Comparison of ENCODE assay signal across 13 cellular contexts in genomic region chr14:51236314-51236713, GRCh38. TPM values are rescaled to one million over a fixed set of nuclear protein-coding genes. Genes with fewer than 3 reads are reported as not detected.
DNase-seq lines count a peak whose midpoint lies in the region; ATAC-seq, FAIRE-seq and TF ChIP-seq lines count a peak whose summit lies in the region.
"Had no signal": no experiment of that assay in that cellular context is flagged by ENCODE, and none has a peak within 500 bp of the region (broad histone marks: within the 10 kb centered on the region; RNA-seq: fewer than 3 reads in every experiment).

No MANE protein-coding gene starts in this region.

- peak; percentile 22 for DNase-seq in activated CD4-positive, alpha-beta T cell treated with anti-CD3 and anti-CD28 coated beads for 48 hours
- no peak for DNase-seq in activated CD4-positive, alpha-beta T cell treated with anti-CD3 and anti-CD28 coated beads for 4 hours
- peak; percentile 91 for DNase-seq in NB4 (ENCODE audit: low read depth)
- peak; percentile 86 for DNase-seq in bronchial epithelial cell (ENCODE audit: low read depth)
- peak; percentile 36 for DNase-seq in skeletal muscle cell (ENCODE audit: low read depth)
- DNase-seq in cerebellum (ENCODE audit: low spot score): no peak
- no peak for DNase-seq in activated T-helper 1 cell treated with anti-CD3 and anti-CD28 coated beads, Interleukin-12 subunit alpha, Interleukin-12 subunit beta, Interleukin-2, Interleukin-4 antibody, amounts not matched to agents 30 ng/mL and 10 ng/mL and 1 ng/mL, durations not matched to agents 14 hours and 24 hours and 36 hours (ENCODE audit: low spot score)
- DNase-seq: activated CD8-positive, alpha-beta memory T cell treated with anti-CD3 and anti-CD28 coated beads for 24 hours; kidney glomerular epithelial cell; mucosa of descending colon; NCI-H1436; stimulated activated naive CD4-positive, alpha-beta T cell treated with Interleukin-2 at 50 U/mL for 16 hours had no signal

- no peaks in the 10 kb centered on the region for H3K9me3 Mint-ChIP-seq in activated T-helper 17 cell treated with anti-CD3 and anti-CD28 coated beads, Interleukin-2, amount 50 U/mL, for 72 hours
- H3K9me3 Mint-ChIP-seq in activated T-helper 1 cell treated with anti-CD3 and anti-CD28 coated beads, Interleukin-12 subunit alpha, Interleukin-12 subunit beta, Interleukin-2, Interleukin-4 antibody, amounts not matched to agents 30 ng/mL and 10 ng/mL and 1 ng/mL, durations not matched to agents 14 hours and 24 hours and 36 hours: no peaks in the 10 kb centered on the region

- H3K4me1 Mint-ChIP-seq in activated T-helper 17 cell treated with anti-CD3 and anti-CD28 coated beads, Interleukin-2, amount 50 U/mL, for 72 hours: no peaks in the 10 kb centered on the region
- peaks cover 5% of the 10 kb centered on the region for H3K4me1 Mint-ChIP-seq in activated T-helper 1 cell treated with anti-CD3 and anti-CD28 coated beads, Interleukin-12 subunit alpha, Interleukin-12 subunit beta, Interleukin-2, Interleukin-4 antibody, amounts not matched to agents 30 ng/mL and 10 ng/mL and 1 ng/mL, durations not matched to agents 14 hours and 24 hours and 36 hours (ENCODE audit: low read depth)

- no peaks in the 10 kb centered on the region for H3K27me3 ChIP-seq in bronchial epithelial cell (ENCODE audit: control insufficient read depth, insufficient read depth, low read length)

- FAIRE-seq in bronchial epithelial cell (lab: Jason Lieb, UNC): no peak

- H3K27me3 Mint-ChIP-seq in activated T-helper 17 cell treated with anti-CD3 and anti-CD28 coated beads, Interleukin-2, amount 50 U/mL, for 72 hours: no peaks in the 10 kb centered on the region
- H3K27me3 Mint-ChIP-seq in activated T-helper 1 cell treated with anti-CD3 and anti-CD28 coated beads, Interleukin-12 subunit alpha, Interleukin-12 subunit beta, Interleukin-2, Interleukin-4 antibody, amounts not matched to agents 30 ng/mL and 10 ng/mL and 1 ng/mL, durations not matched to agents 14 hours and 24 hours and 36 hours (ENCODE audit: insufficient read depth): peaks cover 2% of the 10 kb centered on the region

- no peak overlapping the region for H3K27ac Mint-ChIP-seq in activated T-helper 17 cell treated with anti-CD3 and anti-CD28 coated beads, Interleukin-2, amount 50 U/mL, for 72 hours
- H3K27ac Mint-ChIP-seq in activated T-helper 1 cell treated with anti-CD3 and anti-CD28 coated beads, Interleukin-12 subunit alpha, Interleukin-12 subunit beta, Interleukin-2, Interleukin-4 antibody, amounts not matched to agents 30 ng/mL and 10 ng/mL and 1 ng/mL, durations not matched to agents 14 hours and 24 hours and 36 hours: no peak overlapping the region

- no peaks in the 10 kb centered on the region for H3K36me3 Mint-ChIP-seq in activated T-helper 17 cell treated with anti-CD3 and anti-CD28 coated beads, Interleukin-2, amount 50 U/mL, for 72 hours (ENCODE audit: low read depth)
- H3K36me3 Mint-ChIP-seq in activated T-helper 1 cell treated with anti-CD3 and anti-CD28 coated beads, Interleukin-12 subunit alpha, Interleukin-12 subunit beta, Interleukin-2, Interleukin-4 antibody, amounts not matched to agents 30 ng/mL and 10 ng/mL and 1 ng/mL, durations not matched to agents 14 hours and 24 hours and 36 hours (ENCODE audit: low read depth): peaks cover under 1% of the 10 kb centered on the region

- no peak overlapping the region for H3K4me3 ChIP-seq in NB4 (ENCODE audit: low read depth, low read length)
- H3K4me3 ChIP-seq in bronchial epithelial cell (ENCODE audit: low read depth, low read length): no peak overlapping the region
- H3K4me3 ChIP-seq in skeletal muscle cell (ENCODE audit: low read depth, low read length): no peak overlapping the region
- H3K4me3 ChIP-seq: mucosa of descending colon had no signal

- no peaks in the 10 kb centered on the region for H3K36me3 ChIP-seq in bronchial epithelial cell (ENCODE audit: control insufficient read depth, insufficient read depth, low read length)

- no peak for TF ChIP-seq POLR2A in NB4 (IDR thresholded peaks at IDR 0.05; ENCODE audit: extremely low read depth, insufficient read length)

- TF ChIP-seq CTCF in NB4 (IDR thresholded peaks at IDR 0.05; ENCODE audit: low read depth, low read length) (no peak), bronchial epithelial cell (IDR thresholded peaks at IDR 0.05; ENCODE audit: insufficient read depth, low read length, severe bottlenecking) (no peak)

- no peak overlapping the region for H3K4me3 Mint-ChIP-seq in activated T-helper 17 cell treated with anti-CD3 and anti-CD28 coated beads, Interleukin-2, amount 50 U/mL, for 72 hours
- no peak overlapping the region for H3K4me3 Mint-ChIP-seq in activated T-helper 1 cell treated with anti-CD3 and anti-CD28 coated beads, Interleukin-12 subunit alpha, Interleukin-12 subunit beta, Interleukin-2, Interleukin-4 antibody, amounts not matched to agents 30 ng/mL and 10 ng/mL and 1 ng/mL, durations not matched to agents 14 hours and 24 hours and 36 hours

- intact Hi-C loops in activated T-helper 1 cell treated with anti-CD3 and anti-CD28 coated beads, Interleukin-12 subunit alpha, Interleukin-12 subunit beta, Interleukin-2, Interleukin-4 antibody, amounts not matched to agents 30 ng/mL and 10 ng/mL and 1 ng/mL, durations not matched to agents 14 hours and 24 hours and 36 hours (cut with micrococcal nuclease): no loop called here

- ATAC-seq in activated T-helper 17 cell treated with anti-CD3 and anti-CD28 coated beads, Interleukin-2, amount 50 U/mL, for 72 hours (replicated peaks): no peak
- ATAC-seq: mucosa of descending colon had no signal

RNA-seq across cellular contexts. Expression of gene TMX1, which starts 3.7 kb away (rescaled TPM):
- 40.3 and 58.2 TPM in 2 replicates for total RNA-seq in bronchial epithelial cell
- total RNA-seq in activated T-helper 17 cell treated with anti-CD3 and anti-CD28 coated beads, Interleukin-2, amount 50 U/mL, for 72 hours: 10 to 100 TPM; 40.6 to 51.9 TPM
- 28.6 TPM for total RNA-seq in cerebellum
- total RNA-seq in activated T-helper 1 cell treated with anti-CD3 and anti-CD28 coated beads, Interleukin-12 subunit alpha, Interleukin-12 subunit beta, Interleukin-2, Interleukin-4 antibody, amounts not matched to agents 30 ng/mL and 10 ng/mL and 1 ng/mL, durations not matched to agents 14 hours and 24 hours and 36 hours: 51.1 and 51.3 TPM in 2 replicates

Comparison
In these comparisons a context has a peak if more than half of its experiments do, and no peak if none do; other contexts are left out.
1. DNase-seq: peak in activated CD4-positive, alpha-beta T cell treated with anti-CD3 and anti-CD28 coated beads for 48 hours (single experiment), NB4 (single experiment), bronchial epithelial cell (single experiment) and skeletal muscle cell (single experiment); none in activated CD4-positive, alpha-beta T cell treated with anti-CD3 and anti-CD28 coated beads for 4 hours (0 of 2), cerebellum (single experiment) and activated T-helper 1 cell treated with anti-CD3 and anti-CD28 coated beads, Interleukin-12 subunit alpha, Interleukin-12 subunit beta, Interleukin-2, Interleukin-4 antibody, amounts not matched to agents 30 ng/mL and 10 ng/mL and 1 ng/mL, durations not matched to agents 14 hours and 24 hours and 36 hours (single experiment).